In genomic region chr16:72372646-72373045, GRCh38 we compare ENCODE assay signal across 21 cellular contexts.
DNase-seq lines count a peak whose midpoint lies in the region; ATAC-seq and TF ChIP-seq lines count a peak whose summit lies in the region.
"Had no signal": no experiment of that assay in that cellular context is flagged by ENCODE, and none has a peak within 500 bp of the region (broad histone marks: within the 10 kb centered on the region; RNA-seq: fewer than 3 reads in every experiment).

No MANE protein-coding gene starts in this region.

- H3K36me3 ChIP-seq in mammary epithelial cell (ENCODE audit: insufficient read depth, low read length) (no peaks in the 10 kb centered on the region), mucosa of stomach (ENCODE audit: control insufficient read depth, insufficient read depth, low read length) (no peaks in the 10 kb centered on the region), smooth muscle cell (ENCODE audit: low read depth) (no peaks in the 10 kb centered on the region)
- H3K36me3 ChIP-seq: BE2C had no signal

- H2AFZ ChIP-seq in mammary epithelial cell (ENCODE audit: low read depth, low read length) (no peak overlapping the region), smooth muscle cell (ENCODE audit: low read depth) (peak overlapping the region; percentile 87)

- H3K79me2 ChIP-seq in mammary epithelial cell (ENCODE audit: insufficient read depth, low read length) (no peaks in the 10 kb centered on the region), smooth muscle cell (ENCODE audit: low read depth) (no peaks in the 10 kb centered on the region)

- H3K9me3 ChIP-seq in mammary epithelial cell (replicated peaks; ENCODE audit: insufficient read depth, low read length) (no peaks in the 10 kb centered on the region), mucosa of stomach (ENCODE audit: control insufficient read depth, low read length) (no peaks in the 10 kb centered on the region), smooth muscle cell (replicated peaks; ENCODE audit: low read depth) (no peaks in the 10 kb centered on the region)
- H3K9me3 ChIP-seq: BE2C had no signal

- POLR2A ChIA-PET in MCF 10A (lab: Yijun Ruan, JAX) = interaction anchor here (0.7 kb wide), 1 partner anchor 206 kb away, joined by 4 read pairs; no protein-coding TSS in a partner anchor

- no peak overlapping the region for H3K4me3 Mint-ChIP-seq in MCF 10A (ENCODE audit: unreplicated experiment)
- H3K4me3 Mint-ChIP-seq: CD8-positive, alpha-beta memory T cell; GM23338 had no signal

- H3K27me3 ChIP-seq in mammary epithelial cell (ENCODE audit: insufficient read depth, low read length) (no peaks in the 10 kb centered on the region), mucosa of stomach (ENCODE audit: control insufficient read depth, insufficient read depth, low read length) (no peaks in the 10 kb centered on the region), smooth muscle cell (ENCODE audit: low read depth) (no peaks in the 10 kb centered on the region)
- H3K27me3 ChIP-seq: BE2C had no signal

- in situ Hi-C loops in mammary epithelial cell (cut with MboI; ENCODE audit: low sequenced_read_pairs in 2 of 2) = no loop called here

- H3K9ac ChIP-seq in mammary epithelial cell (ENCODE audit: insufficient read depth, low read length) (no peak overlapping the region), mucosa of stomach (ENCODE audit: low read length) (no peak overlapping the region), smooth muscle cell (ENCODE audit: low read depth) (no peak overlapping the region)

- no peak for ATAC-seq in sciatic nerve
- ATAC-seq: HCT116 had no signal

- peak; percentile 11 for DNase-seq in mammary epithelial cell
- no peak for DNase-seq in MCF 10A (ENCODE audit: unreplicated experiment)
- DNase-seq in fibroblast of the aortic adventitia (ENCODE audit: low read depth) = peak; percentile 19
- no peak for DNase-seq in smooth muscle cell (lab: John Stamatoyannopoulos, UW; ENCODE audit: unreplicated experiment)
- DNase-seq in NCI-H2081 (lab: John Stamatoyannopoulos, UW) = no peak
- no peak for DNase-seq in sciatic nerve (ENCODE audit: low spot score)
- DNase-seq in NCI-H187 (lab: John Stamatoyannopoulos, UW) = no peak
- DNase-seq: CD8-positive, alpha-beta memory T cell; DND-41; KBM-7; NCI-H1048; NCI-H146; NCI-H345; NCI-H69; NK-92 treated with Interleukin-12 subunit alpha and Interleukin-12 subunit beta, amount 100 ng/mL, for 24 hours; SIG-M5 had no signal

- H3K9me3 Mint-ChIP-seq in MCF 10A (ENCODE audit: unreplicated experiment) = no peaks in the 10 kb centered on the region
- H3K9me3 Mint-ChIP-seq: CD8-positive, alpha-beta memory T cell; GM23338 had no signal

- TF ChIP-seq CTCF in mammary epithelial cell (conservative IDR thresholded peaks at IDR 0.05 in 1 of 2, IDR thresholded peaks at IDR 0.05 in 1 of 2; ENCODE audit: extremely low read depth in 1 of 2, insufficient read depth in 1 of 2, low read depth in 1 of 2, low read length in 2 of 2) (no peak), MCF 10A (IDR thresholded peaks at IDR 0.05; ENCODE audit: unreplicated experiment) (no peak), fibroblast of the aortic adventitia (IDR thresholded peaks at IDR 0.05; ENCODE audit: insufficient read depth, low read length) (no peak), smooth muscle cell (IDR thresholded peaks at IDR 0.05; ENCODE audit: borderline replicate concordance, insufficient read depth, poor library complexity, severe bottlenecking) (no peak)

- no peaks in the 10 kb centered on the region for H3K36me3 Mint-ChIP-seq in MCF 10A (ENCODE audit: insufficient read depth, unreplicated experiment)

- no peak overlapping the region for H3K27ac ChIP-seq in mammary epithelial cell (ENCODE audit: insufficient read depth, low read depth, low read length)
- peak overlapping the region; percentile 64 for H3K27ac ChIP-seq in smooth muscle cell (ENCODE audit: low read depth)
- H3K27ac ChIP-seq: 22Rv1 had no signal

- BruUV-seq in mammary epithelial cell (replicated peaks; lab: Mats Ljungman, UMichigan) (no TSS peak), MCF 10A (replicated peaks; lab: Mats Ljungman, UMichigan) (no TSS peak)

- no peak overlapping the region for H3K27ac Mint-ChIP-seq in MCF 10A (ENCODE audit: low read depth, unreplicated experiment)
- H3K27ac Mint-ChIP-seq: CD8-positive, alpha-beta memory T cell had no signal

- H3K4me2 ChIP-seq in mammary epithelial cell (ENCODE audit: insufficient read depth, low read depth, low read length) (no peak overlapping the region), smooth muscle cell (peak overlapping the region; percentile 72)
- H3K4me2 ChIP-seq: GM23338 had no signal

- no peaks in the 10 kb centered on the region for H3K4me1 Mint-ChIP-seq in MCF 10A (ENCODE audit: insufficient read depth, unreplicated experiment)
- H3K4me1 Mint-ChIP-seq: CD8-positive, alpha-beta memory T cell had no signal

- H3K4me3 ChIP-seq in mammary epithelial cell (replicated peaks in 1 of 3; ENCODE audit: insufficient read depth in 1 of 3, low read depth in 2 of 3, low read length in 3 of 3) (no peak overlapping the region), fibroblast of the aortic adventitia (ENCODE audit: low read depth, low read length) (no peak overlapping the region), mucosa of stomach (ENCODE audit: low read length) (peak overlapping the region; percentile 9), smooth muscle cell (no peak overlapping the region)
- H3K4me3 ChIP-seq: GM23338 had no signal

- intact Hi-C loops in mammary epithelial cell (cut with micrococcal nuclease) (no loop called here), MCF 10A (cut with micrococcal nuclease) (no loop called here), sciatic nerve (cut with DNase I) (no loop called here)

- CTCF ChIA-PET in mammary epithelial cell (lab: Charles Lee; ENCODE audit: low non-redundant PET) (no interaction called here), MCF 10A (lab: Yijun Ruan, JAX) (no interaction called here)

- H4K20me1 ChIP-seq in mammary epithelial cell (ENCODE audit: insufficient read depth, low read length) = no peaks in the 10 kb centered on the region
- H4K20me1 ChIP-seq in smooth muscle cell (ENCODE audit: low read depth) = no peaks in the 10 kb centered on the region

- H3K27me3 Mint-ChIP-seq in MCF 10A (ENCODE audit: insufficient read depth, unreplicated experiment) = no peaks in the 10 kb centered on the region

- 70% methylated on average over 4 of the region's 4 CpGs for WGBS in mammary epithelial cell (ENCODE audit: low coverage, missing lambda C conversion rate)
- 44% methylated on average over 4 of the region's 4 CpGs for WGBS in smooth muscle cell (ENCODE audit: low lambda C conversion rate)

- dilution Hi-C loops in mammary epithelial cell (cut with HindIII; ENCODE audit: low sequenced_read_pairs) = loop anchor here (5.0 kb wide), 1 partner anchor 45 kb away; no protein-coding TSS in a partner anchor

- H3F3A ChIP-seq in smooth muscle cell (ENCODE audit: low read depth) = no peaks in the 10 kb centered on the region

- H3K4me1 ChIP-seq in mammary epithelial cell (ENCODE audit: insufficient read depth, low read length) = no peaks in the 10 kb centered on the region
- H3K4me1 ChIP-seq in mucosa of stomach (ENCODE audit: control insufficient read depth, insufficient read depth, low read length) = peaks cover 21% of the 10 kb centered on the region
- peaks cover 23% of the 10 kb centered on the region for H3K4me1 ChIP-seq in smooth muscle cell (ENCODE audit: low read depth)

Comparison
In these comparisons a context has a peak if more than half of its experiments do, and no peak if none do; other contexts are left out.
1. DNase-seq: peak in mammary epithelial cell (single experiment) and fibroblast of the aortic adventitia (single experiment); none in MCF 10A (single experiment), smooth muscle cell (single experiment), NCI-H2081 (0 of 2), sciatic nerve (single experiment) and NCI-H187 (0 of 2).